In genomic region chr9:94933429-94933828, GRCh38 we compare ENCODE assay signal across 29 cellular contexts.
A peak's percentile ranks its signal among the peaks of the same experiment; 100 is the strongest.
DNase-seq lines count a peak whose midpoint lies in the region; ATAC-seq, FAIRE-seq and TF ChIP-seq lines count a peak whose summit lies in the region.
"Had no signal": no experiment of that assay in that cellular context is flagged by ENCODE, and none has a peak within 500 bp of the region (broad histone marks: within the 10 kb centered on the region; RNA-seq: fewer than 3 reads in every experiment).

No MANE protein-coding gene starts in this region.

- no peaks in the 10 kb centered on the region for H3K4me1 ChIP-seq in CD4-positive, CD25-positive, alpha-beta regulatory T cell (ENCODE audit: control insufficient read depth, insufficient read depth, low read length, poor library complexity, severe bottlenecking)
- H3K4me1 ChIP-seq in Panc1 (ENCODE audit: control insufficient read depth, insufficient read depth, low read length): peaks cover 19% of the 10 kb centered on the region
- peaks cover 8% of the 10 kb centered on the region for H3K4me1 ChIP-seq in colonic mucosa
- H3K4me1 ChIP-seq in skeletal muscle satellite cell (ENCODE audit: control insufficient read depth, insufficient read depth, low read length): peaks cover 30% of the 10 kb centered on the region
- no peaks in the 10 kb centered on the region for H3K4me1 ChIP-seq in pancreas

- peaks cover 4% of the 10 kb centered on the region for H3K27me3 Mint-ChIP-seq in CD4-positive, CD25-positive, alpha-beta regulatory T cell
- H3K27me3 Mint-ChIP-seq: activated CD4-positive, alpha-beta memory T cell treated with anti-CD3 and anti-CD28 coated beads, Interleukin-2, amount 10 ng/mL, durations not matched to agents 7 days and 5 days; dendritic cell treated with granulocyte-macrophage colony-stimulating factor and Interleukin-4, amounts not matched to agents 40 ng/mL and 50 ng/mL, for 4 days; naive thymus-derived CD4-positive, alpha-beta T cell had no signal

- in situ Hi-C loops in Panc1 (cut with HindIII; ENCODE audit: low pct_unique_long_range_greater_than_20kb, low sequenced_read_pairs): no loop called here

- peaks cover 30% of the 10 kb centered on the region for H3K36me3 Mint-ChIP-seq in CD4-positive, CD25-positive, alpha-beta regulatory T cell

- no TSS peak for BruUV-seq in Panc1 (replicated peaks; lab: Mats Ljungman, UMichigan)

- no peak overlapping the region for H3K4me3 ChIP-seq in CD4-positive, CD25-positive, alpha-beta regulatory T cell (ENCODE audit: low read depth, low read length)
- no peak overlapping the region for H3K4me3 ChIP-seq in Panc1 (ENCODE audit: low read depth in 2 of 2, low read length in 2 of 2)
- H3K4me3 ChIP-seq in colonic mucosa: no peak overlapping the region
- no peak overlapping the region for H3K4me3 ChIP-seq in skeletal muscle satellite cell (ENCODE audit: low read length)
- H3K4me3 ChIP-seq in pancreas: no peak overlapping the region
- H3K4me3 ChIP-seq: cardiac muscle cell, esophagus muscularis mucosa, K562, left lung, right atrium auricular region, upper lobe of left lung had no signal

- ATAC-seq in CD4-positive, CD25-positive, alpha-beta regulatory T cell (ENCODE audit: low read depth in 2 of 2): no peak
- ATAC-seq in Panc1 (no peak), HG02588 (IDR thresholded peaks at IDR 0.05; ENCODE audit: unreplicated experiment) (no peak), GM21717 (IDR thresholded peaks at IDR 0.05; ENCODE audit: unreplicated experiment) (no peak), pancreas (no peak)
- ATAC-seq: K562; left lung; naive thymus-derived CD4-positive, alpha-beta T cell had no signal

- H3K27ac ChIP-seq in CD4-positive, CD25-positive, alpha-beta regulatory T cell (ENCODE audit: insufficient read depth, low read length, poor library complexity, severe bottlenecking): no peak overlapping the region
- H3K27ac ChIP-seq in Panc1 (ENCODE audit: low read length) (peak overlapping the region; percentile 58; the same call in 1 of the 2 replicates), colonic mucosa (peak overlapping the region; percentile 64), pancreas (no peak overlapping the region)
- H3K27ac ChIP-seq: cardiac muscle cell, esophagus muscularis mucosa, left lung, right atrium auricular region, upper lobe of left lung had no signal

- H3K27me3 ChIP-seq in CD4-positive, CD25-positive, alpha-beta regulatory T cell (ENCODE audit: control insufficient read depth, insufficient read depth, low read length): no peaks in the 10 kb centered on the region
- no peaks in the 10 kb centered on the region for H3K27me3 ChIP-seq in Panc1 (ENCODE audit: control insufficient read depth, insufficient read depth, low read length)
- no peaks in the 10 kb centered on the region for H3K27me3 ChIP-seq in colonic mucosa
- H3K27me3 ChIP-seq in skeletal muscle satellite cell (ENCODE audit: control insufficient read depth, insufficient read depth, low read length): no peaks in the 10 kb centered on the region
- no peaks in the 10 kb centered on the region for H3K27me3 ChIP-seq in pancreas
- H3K27me3 ChIP-seq: cardiac muscle cell, esophagus muscularis mucosa, left lung, right atrium auricular region, upper lobe of left lung had no signal

- no peaks in the 10 kb centered on the region for H3K9me3 ChIP-seq in CD4-positive, CD25-positive, alpha-beta regulatory T cell (ENCODE audit: control insufficient read depth in 2 of 2, low read length in 2 of 2)
- H3K9me3 ChIP-seq in Panc1 (ENCODE audit: control insufficient read depth, insufficient read depth, low read depth, low read length) (no peaks in the 10 kb centered on the region), colonic mucosa (no peaks in the 10 kb centered on the region), skeletal muscle satellite cell (replicated peaks; ENCODE audit: low read length) (no peaks in the 10 kb centered on the region), pancreas (no peaks in the 10 kb centered on the region)
- H3K9me3 ChIP-seq: esophagus muscularis mucosa, left lung, right atrium auricular region, upper lobe of left lung had no signal

- TF ChIP-seq CTCF in Panc1 (IDR thresholded peaks at IDR 0.05) (no peak), colonic mucosa (IDR thresholded peaks at IDR 0.05) (no peak), pancreas (IDR thresholded peaks at IDR 0.05) (no peak)

- WGBS in pancreas, 2 donors: 93 to 94% methylated on average over 5 of the region's 5 CpGs

- H3K9me3 Mint-ChIP-seq in CD4-positive, CD25-positive, alpha-beta regulatory T cell: peaks cover 0 to 3% (median 0%) of the 10 kb centered on the region in 7 donors
- H3K9me3 Mint-ChIP-seq: activated CD4-positive, alpha-beta memory T cell treated with anti-CD3 and anti-CD28 coated beads, Interleukin-2, amount 10 ng/mL, durations not matched to agents 7 days and 5 days; activated naive CD4-positive, alpha-beta T cell treated with anti-CD3 and anti-CD28 coated beads, Interleukin-2, amount 10 ng/mL, durations not matched to agents 7 days and 5 days; dendritic cell treated with granulocyte-macrophage colony-stimulating factor and Interleukin-4, amounts not matched to agents 40 ng/mL and 50 ng/mL, for 4 days; H9 had no signal

- peak overlapping the region in 2 of 3 donors; percentile 2 to 68 for H3K27ac Mint-ChIP-seq in CD4-positive, CD25-positive, alpha-beta regulatory T cell
- H3K27ac Mint-ChIP-seq: activated CD4-positive, alpha-beta memory T cell treated with anti-CD3 and anti-CD28 coated beads, Interleukin-2, amount 10 ng/mL, durations not matched to agents 7 days and 5 days; activated naive CD4-positive, alpha-beta T cell treated with anti-CD3 and anti-CD28 coated beads, Interleukin-2, amount 10 ng/mL, durations not matched to agents 7 days and 5 days; dendritic cell treated with granulocyte-macrophage colony-stimulating factor and Interleukin-4, amounts not matched to agents 40 ng/mL and 50 ng/mL, for 4 days had no signal

- H3K4me1 Mint-ChIP-seq in CD4-positive, CD25-positive, alpha-beta regulatory T cell: peaks cover 0 to 5% (median 4%) of the 10 kb centered on the region in 4 donors
- H3K4me1 Mint-ChIP-seq: activated naive CD4-positive, alpha-beta T cell treated with anti-CD3 and anti-CD28 coated beads, Interleukin-2, amount 10 ng/mL, durations not matched to agents 7 days and 5 days had no signal

- H3K9ac ChIP-seq in colonic mucosa (ENCODE audit: low read depth in 2 of 2, low read length in 2 of 2): no peak overlapping the region
- peak overlapping the region; percentile 9 for H3K9ac ChIP-seq in skeletal muscle satellite cell (ENCODE audit: low read depth, low read length)

- FAIRE-seq in pancreas (lab: Jason Lieb, UNC): no peak
- FAIRE-seq: islet of Langerhans, K562, RCC 7860 had no signal

- no peak overlapping the region for H3K4me3 Mint-ChIP-seq in CD4-positive, CD25-positive, alpha-beta regulatory T cell
- H3K4me3 Mint-ChIP-seq: activated CD4-positive, alpha-beta memory T cell treated with anti-CD3 and anti-CD28 coated beads, Interleukin-2, amount 10 ng/mL, durations not matched to agents 7 days and 5 days; activated naive CD4-positive, alpha-beta T cell treated with anti-CD3 and anti-CD28 coated beads, Interleukin-2, amount 10 ng/mL, durations not matched to agents 7 days and 5 days; CD14-positive monocyte; dendritic cell treated with granulocyte-macrophage colony-stimulating factor and Interleukin-4, amounts not matched to agents 40 ng/mL and 50 ng/mL, for 4 days; H9; naive thymus-derived CD4-positive, alpha-beta T cell had no signal

- no peak overlapping the region for H3K4me2 ChIP-seq in skeletal muscle satellite cell (ENCODE audit: low read length)

- CTCF ChIA-PET in Panc1 (lab: Charles Lee): interaction anchor here (0.6 kb wide), 1 partner anchor 87 kb away, joined by 4 read pairs; no protein-coding TSS in a partner anchor

- intact Hi-C loops in Panc1 (cut with micrococcal nuclease; ENCODE audit: unreplicated experiment) (no loop called here), colonic mucosa (cut with DNase I) (no loop called here), pancreas (cut with DNase I) (no loop called here)

- H3K36me3 ChIP-seq in CD4-positive, CD25-positive, alpha-beta regulatory T cell (ENCODE audit: control insufficient read depth, insufficient read depth, low read length): no peaks in the 10 kb centered on the region
- no peaks in the 10 kb centered on the region for H3K36me3 ChIP-seq in Panc1 (ENCODE audit: control insufficient read depth, insufficient read depth, low read length)
- no peaks in the 10 kb centered on the region for H3K36me3 ChIP-seq in colonic mucosa
- H3K36me3 ChIP-seq in skeletal muscle satellite cell (ENCODE audit: insufficient read depth, low read length): peaks cover 10% of the 10 kb centered on the region
- no peaks in the 10 kb centered on the region for H3K36me3 ChIP-seq in pancreas
- H3K36me3 ChIP-seq: cardiac muscle cell, left lung, right atrium auricular region, upper lobe of left lung had no signal

- POLR2A ChIA-PET in Panc1 (lab: Charles Lee): interaction anchor here (0.6 kb wide), 1 partner anchor 30 kb away, joined by 10 read pairs; no protein-coding TSS in a partner anchor

- no peak for DNase-seq in CD4-positive, CD25-positive, alpha-beta regulatory T cell
- no peak for DNase-seq in Panc1 (ENCODE audit: low read depth, low spot score)
- no peak for DNase-seq in colonic mucosa
- DNase-seq in RPMI8226: no peak
- no peak for DNase-seq in pancreas
- DNase-seq: activated CD4-positive, alpha-beta memory T cell treated with anti-CD3 and anti-CD28 coated beads, Interleukin-2, amount 10 ng/mL, durations not matched to agents 7 days and 5 days; activated CD8-positive, alpha-beta memory T cell treated with anti-CD3 and anti-CD28 coated beads, Interleukin-2, amount 50 U/mL, for 48 hours; activated naive CD4-positive, alpha-beta T cell treated with anti-CD3 and anti-CD28 coated beads, Interleukin-2, amount 10 ng/mL, durations not matched to agents 7 days and 5 days; amygdala; H9; left lung; naive thymus-derived CD4-positive, alpha-beta T cell; NCI-H1092 treated with DMSO at 0.1 percent for 48 hours; NCI-H187; NCI-H69; stimulated activated CD4-positive, alpha-beta T cell treated with anti-CD3 and anti-CD28 coated beads, Interleukin-2, amount 100 ng/mL, for 48 hours; T-helper 1 cell; upper lobe of left lung had no signal

Comparison
In these comparisons a context has a peak if more than half of its experiments do, and no peak if none do; other contexts are left out.
1. H3K27ac ChIP-seq: peak in Panc1 (single experiment) and colonic mucosa (single experiment); none in CD4-positive, CD25-positive, alpha-beta regulatory T cell (single experiment) and pancreas (0 of 4).